1 cellular context compared by ENCODE assay signal in the genomic region with DNA sequence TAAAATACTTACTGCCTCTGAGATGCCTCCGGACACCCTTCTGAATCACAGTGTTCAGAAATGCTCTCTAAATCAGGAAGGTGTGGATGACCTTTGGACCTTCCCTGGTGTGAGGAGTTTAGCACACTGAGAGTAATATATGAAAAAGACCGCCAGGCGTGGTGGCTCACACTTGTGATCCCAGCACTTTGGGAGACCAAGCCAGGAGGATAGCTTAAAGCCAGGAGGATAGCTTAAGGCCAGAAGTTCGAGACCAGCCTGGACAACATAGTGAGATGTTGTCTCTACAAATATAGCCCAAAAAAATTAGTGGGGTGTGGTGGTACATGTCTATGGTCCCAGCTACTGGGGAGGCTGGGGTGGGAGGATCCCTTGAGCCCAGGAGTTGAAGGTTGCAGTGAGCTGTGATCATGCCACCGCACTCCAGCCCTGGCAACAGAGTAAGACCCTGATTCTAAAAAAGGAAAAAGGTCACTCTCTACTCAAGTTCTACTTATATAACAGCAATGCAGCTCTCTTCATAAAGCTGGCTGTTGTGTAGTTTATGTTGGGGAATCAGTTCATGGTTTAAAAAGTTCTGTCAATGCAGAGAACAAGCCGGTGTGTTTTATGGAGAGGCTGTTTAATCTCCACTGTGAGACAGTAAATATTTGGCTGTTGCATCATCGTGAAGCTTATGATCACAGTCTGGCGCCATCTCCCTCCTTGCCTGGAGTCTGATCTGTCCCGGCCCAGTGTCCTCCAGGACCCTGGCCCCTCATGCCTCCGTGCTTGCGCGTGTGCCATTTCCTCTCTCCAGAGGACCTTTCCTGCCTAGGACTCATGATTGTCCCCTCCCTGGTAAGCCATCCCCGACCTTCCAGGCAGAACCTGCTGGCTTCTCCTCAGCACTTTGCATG.
TF ChIP-seq lines count a peak whose summit lies in the region.

No MANE protein-coding gene starts in this region.

TF ChIP-seq in HepG2, 621 proteins besides CTCF, POLR2A, EP300 and RAD21 (continued from another document and continues in another):
- TF ChIP-seq SRF (IDR thresholded peaks at IDR 0.05; ENCODE audit: low read depth, low read length) (peak; percentile 77), MTF2 (CRISPR knock-in tag; IDR thresholded peaks at IDR 0.05; ENCODE audit: borderline replicate concordance) (no peak), TAF1 (CRISPR knock-in tag; IDR thresholded peaks at IDR 0.05) (no peak), TOPORS (CRISPR knock-in tag; IDR thresholded peaks at IDR 0.05) (no peak), SOX5 (CRISPR knock-in tag; IDR thresholded peaks at IDR 0.05; ENCODE audit: borderline replicate concordance) (peak; percentile 84), ZNF709 (CRISPR knock-in tag; IDR thresholded peaks at IDR 0.05) (0 out of 2 replicates have a peak, but pooled peaks have one; percentile 12), TBL1XR1 (IDR thresholded peaks at IDR 0.05; ENCODE audit: borderline replicate concordance, low read length, partially characterized antibody) (peak; percentile 92), NPAS2 (CRISPR knock-in tag; IDR thresholded peaks at IDR 0.05; ENCODE audit: borderline replicate concordance) (no peak), ZNF724P (CRISPR knock-in tag; IDR thresholded peaks at IDR 0.05; ENCODE audit: borderline replicate concordance) (no peak; the same call in 1 of the 2 replicates), CREM (IDR thresholded peaks at IDR 0.05) (peak; percentile 92), CREM (CRISPR knock-in tag; IDR thresholded peaks at IDR 0.05) (no peak), ZNF780A (CRISPR knock-in tag; IDR thresholded peaks at IDR 0.05) (no peak), SP5 (CRISPR knock-in tag; IDR thresholded peaks at IDR 0.05; ENCODE audit: borderline replicate concordance, low read depth) (peak; percentile 40; the same call in 1 of the 2 replicates), FOXP1 (IDR thresholded peaks at IDR 0.05) (no peak), FOXP1 (CRISPR knock-in tag; IDR thresholded peaks at IDR 0.05) (peak; percentile 88), U2AF1 (optimal IDR thresholded peaks at IDR 0.05; ENCODE audit: low read depth, low read length) (no peak), ZNF354B (CRISPR knock-in tag; IDR thresholded peaks at IDR 0.05) (no peak), MBD4 (IDR thresholded peaks at IDR 0.05; ENCODE audit: borderline replicate concordance, low read length) (no peak), SNAPC2 (CRISPR knock-in tag; IDR thresholded peaks at IDR 0.05) (peak; percentile 56; the same call in 1 of the 2 replicates), ZFY (CRISPR knock-in tag; IDR thresholded peaks at IDR 0.05) (no peak), ZZZ3 (CRISPR knock-in tag; IDR thresholded peaks at IDR 0.05; ENCODE audit: borderline replicate concordance) (no peak), ZNF788 (CRISPR knock-in tag; IDR thresholded peaks at IDR 0.05; ENCODE audit: borderline replicate concordance) (peak; percentile 48; the same call in 1 of the 2 replicates), ZC3H13 (CRISPR knock-in tag; IDR thresholded peaks at IDR 0.05) (no peak), HOXA9 (CRISPR knock-in tag; IDR thresholded peaks at IDR 0.05; ENCODE audit: borderline replicate concordance) (no peak)
- TF ChIP-seq, protein P1, sequence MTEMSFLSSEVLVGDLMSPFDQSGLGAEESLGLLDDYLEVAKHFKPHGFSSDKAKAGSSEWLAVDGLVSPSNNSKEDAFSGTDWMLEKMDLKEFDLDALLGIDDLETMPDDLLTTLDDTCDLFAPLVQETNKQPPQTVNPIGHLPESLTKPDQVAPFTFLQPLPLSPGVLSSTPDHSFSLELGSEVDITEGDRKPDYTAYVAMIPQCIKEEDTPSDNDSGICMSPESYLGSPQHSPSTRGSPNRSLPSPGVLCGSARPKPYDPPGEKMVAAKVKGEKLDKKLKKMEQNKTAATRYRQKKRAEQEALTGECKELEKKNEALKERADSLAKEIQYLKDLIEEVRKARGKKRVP (CRISPR knock-in tag; IDR thresholded peaks at IDR 0.05): peak; percentile 72 to 88; a peak in 3 of 4 replicates
- TF ChIP-seq, protein P2, sequence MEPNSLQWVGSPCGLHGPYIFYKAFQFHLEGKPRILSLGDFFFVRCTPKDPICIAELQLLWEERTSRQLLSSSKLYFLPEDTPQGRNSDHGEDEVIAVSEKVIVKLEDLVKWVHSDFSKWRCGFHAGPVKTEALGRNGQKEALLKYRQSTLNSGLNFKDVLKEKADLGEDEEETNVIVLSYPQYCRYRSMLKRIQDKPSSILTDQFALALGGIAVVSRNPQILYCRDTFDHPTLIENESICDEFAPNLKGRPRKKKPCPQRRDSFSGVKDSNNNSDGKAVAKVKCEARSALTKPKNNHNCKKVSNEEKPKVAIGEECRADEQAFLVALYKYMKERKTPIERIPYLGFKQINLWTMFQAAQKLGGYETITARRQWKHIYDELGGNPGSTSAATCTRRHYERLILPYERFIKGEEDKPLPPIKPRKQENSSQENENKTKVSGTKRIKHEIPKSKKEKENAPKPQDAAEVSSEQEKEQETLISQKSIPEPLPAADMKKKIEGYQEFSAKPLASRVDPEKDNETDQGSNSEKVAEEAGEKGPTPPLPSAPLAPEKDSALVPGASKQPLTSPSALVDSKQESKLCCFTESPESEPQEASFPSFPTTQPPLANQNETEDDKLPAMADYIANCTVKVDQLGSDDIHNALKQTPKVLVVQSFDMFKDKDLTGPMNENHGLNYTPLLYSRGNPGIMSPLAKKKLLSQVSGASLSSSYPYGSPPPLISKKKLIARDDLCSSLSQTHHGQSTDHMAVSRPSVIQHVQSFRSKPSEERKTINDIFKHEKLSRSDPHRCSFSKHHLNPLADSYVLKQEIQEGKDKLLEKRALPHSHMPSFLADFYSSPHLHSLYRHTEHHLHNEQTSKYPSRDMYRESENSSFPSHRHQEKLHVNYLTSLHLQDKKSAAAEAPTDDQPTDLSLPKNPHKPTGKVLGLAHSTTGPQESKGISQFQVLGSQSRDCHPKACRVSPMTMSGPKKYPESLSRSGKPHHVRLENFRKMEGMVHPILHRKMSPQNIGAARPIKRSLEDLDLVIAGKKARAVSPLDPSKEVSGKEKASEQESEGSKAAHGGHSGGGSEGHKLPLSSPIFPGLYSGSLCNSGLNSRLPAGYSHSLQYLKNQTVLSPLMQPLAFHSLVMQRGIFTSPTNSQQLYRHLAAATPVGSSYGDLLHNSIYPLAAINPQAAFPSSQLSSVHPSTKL (CRISPR knock-in tag; IDR thresholded peaks at IDR 0.05): peak; percentile 93
- TF ChIP-seq, protein P3, sequence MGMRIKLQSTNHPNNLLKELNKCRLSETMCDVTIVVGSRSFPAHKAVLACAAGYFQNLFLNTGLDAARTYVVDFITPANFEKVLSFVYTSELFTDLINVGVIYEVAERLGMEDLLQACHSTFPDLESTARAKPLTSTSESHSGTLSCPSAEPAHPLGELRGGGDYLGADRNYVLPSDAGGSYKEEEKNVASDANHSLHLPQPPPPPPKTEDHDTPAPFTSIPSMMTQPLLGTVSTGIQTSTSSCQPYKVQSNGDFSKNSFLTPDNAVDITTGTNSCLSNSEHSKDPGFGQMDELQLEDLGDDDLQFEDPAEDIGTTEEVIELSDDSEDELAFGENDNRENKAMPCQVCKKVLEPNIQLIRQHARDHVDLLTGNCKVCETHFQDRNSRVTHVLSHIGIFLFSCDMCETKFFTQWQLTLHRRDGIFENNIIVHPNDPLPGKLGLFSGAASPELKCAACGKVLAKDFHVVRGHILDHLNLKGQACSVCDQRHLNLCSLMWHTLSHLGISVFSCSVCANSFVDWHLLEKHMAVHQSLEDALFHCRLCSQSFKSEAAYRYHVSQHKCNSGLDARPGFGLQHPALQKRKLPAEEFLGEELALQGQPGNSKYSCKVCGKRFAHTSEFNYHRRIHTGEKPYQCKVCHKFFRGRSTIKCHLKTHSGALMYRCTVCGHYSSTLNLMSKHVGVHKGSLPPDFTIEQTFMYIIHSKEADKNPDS (CRISPR knock-in tag; IDR thresholded peaks at IDR 0.05): no peak
- TF ChIP-seq, protein P4, sequence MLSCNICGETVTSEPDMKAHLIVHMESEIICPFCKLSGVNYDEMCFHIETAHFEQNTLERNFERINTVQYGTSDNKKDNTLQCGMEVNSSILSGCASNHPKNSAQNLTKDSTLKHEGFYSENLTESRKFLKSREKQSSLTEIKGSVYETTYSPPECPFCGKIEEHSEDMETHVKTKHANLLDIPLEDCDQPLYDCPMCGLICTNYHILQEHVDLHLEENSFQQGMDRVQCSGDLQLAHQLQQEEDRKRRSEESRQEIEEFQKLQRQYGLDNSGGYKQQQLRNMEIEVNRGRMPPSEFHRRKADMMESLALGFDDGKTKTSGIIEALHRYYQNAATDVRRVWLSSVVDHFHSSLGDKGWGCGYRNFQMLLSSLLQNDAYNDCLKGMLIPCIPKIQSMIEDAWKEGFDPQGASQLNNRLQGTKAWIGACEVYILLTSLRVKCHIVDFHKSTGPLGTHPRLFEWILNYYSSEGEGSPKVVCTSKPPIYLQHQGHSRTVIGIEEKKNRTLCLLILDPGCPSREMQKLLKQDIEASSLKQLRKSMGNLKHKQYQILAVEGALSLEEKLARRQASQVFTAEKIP (CRISPR knock-in tag; IDR thresholded peaks at IDR 0.05; ENCODE audit: borderline replicate concordance): no peak
- TF ChIP-seq, protein P5, sequence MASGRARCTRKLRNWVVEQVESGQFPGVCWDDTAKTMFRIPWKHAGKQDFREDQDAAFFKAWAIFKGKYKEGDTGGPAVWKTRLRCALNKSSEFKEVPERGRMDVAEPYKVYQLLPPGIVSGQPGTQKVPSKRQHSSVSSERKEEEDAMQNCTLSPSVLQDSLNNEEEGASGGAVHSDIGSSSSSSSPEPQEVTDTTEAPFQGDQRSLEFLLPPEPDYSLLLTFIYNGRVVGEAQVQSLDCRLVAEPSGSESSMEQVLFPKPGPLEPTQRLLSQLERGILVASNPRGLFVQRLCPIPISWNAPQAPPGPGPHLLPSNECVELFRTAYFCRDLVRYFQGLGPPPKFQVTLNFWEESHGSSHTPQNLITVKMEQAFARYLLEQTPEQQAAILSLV (CRISPR knock-in tag; IDR thresholded peaks at IDR 0.05; ENCODE audit: borderline replicate concordance): peak; percentile 74
- TF ChIP-seq, protein P6, sequence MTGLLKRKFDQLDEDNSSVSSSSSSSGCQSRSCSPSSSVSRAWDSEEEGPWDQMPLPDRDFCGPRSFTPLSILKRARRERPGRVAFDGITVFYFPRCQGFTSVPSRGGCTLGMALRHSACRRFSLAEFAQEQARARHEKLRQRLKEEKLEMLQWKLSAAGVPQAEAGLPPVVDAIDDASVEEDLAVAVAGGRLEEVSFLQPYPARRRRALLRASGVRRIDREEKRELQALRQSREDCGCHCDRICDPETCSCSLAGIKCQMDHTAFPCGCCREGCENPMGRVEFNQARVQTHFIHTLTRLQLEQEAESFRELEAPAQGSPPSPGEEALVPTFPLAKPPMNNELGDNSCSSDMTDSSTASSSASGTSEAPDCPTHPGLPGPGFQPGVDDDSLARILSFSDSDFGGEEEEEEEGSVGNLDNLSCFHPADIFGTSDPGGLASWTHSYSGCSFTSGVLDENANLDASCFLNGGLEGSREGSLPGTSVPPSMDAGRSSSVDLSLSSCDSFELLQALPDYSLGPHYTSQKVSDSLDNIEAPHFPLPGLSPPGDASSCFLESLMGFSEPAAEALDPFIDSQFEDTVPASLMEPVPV (CRISPR knock-in tag; IDR thresholded peaks at IDR 0.05): peak; percentile 79; the same call in 1 of the 2 replicates
- TF ChIP-seq, protein P7, sequence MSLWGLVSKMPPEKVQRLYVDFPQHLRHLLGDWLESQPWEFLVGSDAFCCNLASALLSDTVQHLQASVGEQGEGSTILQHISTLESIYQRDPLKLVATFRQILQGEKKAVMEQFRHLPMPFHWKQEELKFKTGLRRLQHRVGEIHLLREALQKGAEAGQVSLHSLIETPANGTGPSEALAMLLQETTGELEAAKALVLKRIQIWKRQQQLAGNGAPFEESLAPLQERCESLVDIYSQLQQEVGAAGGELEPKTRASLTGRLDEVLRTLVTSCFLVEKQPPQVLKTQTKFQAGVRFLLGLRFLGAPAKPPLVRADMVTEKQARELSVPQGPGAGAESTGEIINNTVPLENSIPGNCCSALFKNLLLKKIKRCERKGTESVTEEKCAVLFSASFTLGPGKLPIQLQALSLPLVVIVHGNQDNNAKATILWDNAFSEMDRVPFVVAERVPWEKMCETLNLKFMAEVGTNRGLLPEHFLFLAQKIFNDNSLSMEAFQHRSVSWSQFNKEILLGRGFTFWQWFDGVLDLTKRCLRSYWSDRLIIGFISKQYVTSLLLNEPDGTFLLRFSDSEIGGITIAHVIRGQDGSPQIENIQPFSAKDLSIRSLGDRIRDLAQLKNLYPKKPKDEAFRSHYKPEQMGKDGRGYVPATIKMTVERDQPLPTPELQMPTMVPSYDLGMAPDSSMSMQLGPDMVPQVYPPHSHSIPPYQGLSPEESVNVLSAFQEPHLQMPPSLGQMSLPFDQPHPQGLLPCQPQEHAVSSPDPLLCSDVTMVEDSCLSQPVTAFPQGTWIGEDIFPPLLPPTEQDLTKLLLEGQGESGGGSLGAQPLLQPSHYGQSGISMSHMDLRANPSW (CRISPR knock-in tag; IDR thresholded peaks at IDR 0.05; ENCODE audit: borderline replicate concordance): peak; percentile 80; the same call in 1 of the 2 replicates
- TF ChIP-seq, protein P8, sequence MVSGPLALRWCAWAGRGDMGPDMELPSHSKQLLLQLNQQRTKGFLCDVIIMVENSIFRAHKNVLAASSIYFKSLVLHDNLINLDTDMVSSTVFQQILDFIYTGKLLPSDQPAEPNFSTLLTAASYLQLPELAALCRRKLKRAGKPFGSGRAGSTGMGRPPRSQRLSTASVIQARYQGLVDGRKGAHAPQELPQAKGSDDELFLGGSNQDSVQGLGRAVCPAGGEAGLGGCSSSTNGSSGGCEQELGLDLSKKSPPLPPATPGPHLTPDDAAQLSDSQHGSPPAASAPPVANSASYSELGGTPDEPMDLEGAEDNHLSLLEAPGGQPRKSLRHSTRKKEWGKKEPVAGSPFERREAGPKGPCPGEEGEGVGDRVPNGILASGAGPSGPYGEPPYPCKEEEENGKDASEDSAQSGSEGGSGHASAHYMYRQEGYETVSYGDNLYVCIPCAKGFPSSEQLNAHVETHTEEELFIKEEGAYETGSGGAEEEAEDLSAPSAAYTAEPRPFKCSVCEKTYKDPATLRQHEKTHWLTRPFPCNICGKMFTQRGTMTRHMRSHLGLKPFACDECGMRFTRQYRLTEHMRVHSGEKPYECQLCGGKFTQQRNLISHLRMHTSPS (CRISPR knock-in tag; IDR thresholded peaks at IDR 0.05; ENCODE audit: low read depth): peak; percentile 47; the same call in 1 of the 2 replicates
- TF ChIP-seq, protein P9, sequence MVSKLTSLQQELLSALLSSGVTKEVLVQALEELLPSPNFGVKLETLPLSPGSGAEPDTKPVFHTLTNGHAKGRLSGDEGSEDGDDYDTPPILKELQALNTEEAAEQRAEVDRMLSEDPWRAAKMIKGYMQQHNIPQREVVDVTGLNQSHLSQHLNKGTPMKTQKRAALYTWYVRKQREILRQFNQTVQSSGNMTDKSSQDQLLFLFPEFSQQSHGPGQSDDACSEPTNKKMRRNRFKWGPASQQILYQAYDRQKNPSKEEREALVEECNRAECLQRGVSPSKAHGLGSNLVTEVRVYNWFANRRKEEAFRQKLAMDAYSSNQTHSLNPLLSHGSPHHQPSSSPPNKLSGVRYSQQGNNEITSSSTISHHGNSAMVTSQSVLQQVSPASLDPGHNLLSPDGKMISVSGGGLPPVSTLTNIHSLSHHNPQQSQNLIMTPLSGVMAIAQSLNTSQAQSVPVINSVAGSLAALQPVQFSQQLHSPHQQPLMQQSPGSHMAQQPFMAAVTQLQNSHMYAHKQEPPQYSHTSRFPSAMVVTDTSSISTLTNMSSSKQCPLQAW (CRISPR knock-in tag; IDR thresholded peaks at IDR 0.05): peak; percentile 63
